12 cellular contexts compared by ENCODE assay signal in genomic region chr20:38730167-38730988, GRCh38. TPM values are rescaled to one million over a fixed set of nuclear protein-coding genes. Genes with fewer than 3 reads are reported as not detected.
DNase-seq lines count a peak whose midpoint lies in the region; ATAC-seq, FAIRE-seq and TF ChIP-seq lines count a peak whose summit lies in the region.
"Had no signal": no experiment of that assay in that cellular context is flagged by ENCODE, and none has a peak within 500 bp of the region (broad histone marks: within the 10 kb centered on the region; RNA-seq: fewer than 3 reads in every experiment).

No MANE protein-coding gene starts in this region.

- peaks cover 50 to 59% of the 10 kb centered on the region in 2 experiments for H3K4me1 Mint-ChIP-seq in H9
- H3K4me1 Mint-ChIP-seq in activated T-helper 17 cell treated with anti-CD3 and anti-CD28 coated beads, Interleukin-2, amount 50 U/mL, for 72 hours = peaks cover 24% of the 10 kb centered on the region

- H3K79me1 ChIP-seq in H9 (ENCODE audit: insufficient read depth, low read depth, low read length, poor library complexity, severe bottlenecking) (no peaks in the 10 kb centered on the region), mesendoderm (ENCODE audit: low read length) (no peaks in the 10 kb centered on the region)

- peaks cover 26 to 66% (median 59%) of the 10 kb centered on the region in 10 experiments for H3K4me1 ChIP-seq in BLaER1 treated with 17β-estradiol and CSF1 and Interleukin-3, amounts not matched to agents 10 nM and 100 nM
- H3K4me1 ChIP-seq in H9 (ENCODE audit: insufficient read depth, low read length) = peaks cover 9% of the 10 kb centered on the region; the same call in 1 of the 2 replicates
- H3K4me1 ChIP-seq in mesendoderm (ENCODE audit: control insufficient read depth, low read depth, low read length) = peaks cover 2% of the 10 kb centered on the region

- peak overlapping the region in 9 of 10 experiments; percentile 47 to 64 (median 53); a peak in 15 of 20 replicates for H3K4me3 ChIP-seq in BLaER1 treated with 17β-estradiol and CSF1 and Interleukin-3, amounts not matched to agents 10 nM and 100 nM
- H3K4me3 ChIP-seq in mesendoderm (ENCODE audit: low read length) = no peak overlapping the region

- no peak overlapping the region for H2BK5ac ChIP-seq in H9 (ENCODE audit: insufficient read length, low read length)
- no peak overlapping the region for H2BK5ac ChIP-seq in mesendoderm (ENCODE audit: low read length)

- no peak overlapping the region for H3K27ac ChIP-seq in BLaER1 treated with 17β-estradiol and CSF1 and Interleukin-3, amounts not matched to agents 10 nM and 100 nM
- no peak overlapping the region for H3K27ac ChIP-seq in H9 (ENCODE audit: insufficient read length, low read depth, low read length)
- H3K27ac ChIP-seq in mesendoderm (ENCODE audit: low read depth, low read length) = no peak overlapping the region
- H3K27ac ChIP-seq: Peyer's patch, upper lobe of left lung had no signal

- H3K36me3 Mint-ChIP-seq in H9 (ENCODE audit: insufficient read depth in 1 of 3, low read depth in 3 of 3) = peaks cover 0 to 2% (median 0%) of the 10 kb centered on the region in 3 experiments; a peak in 1 of 7 replicates
- peaks cover 10% of the 10 kb centered on the region for H3K36me3 Mint-ChIP-seq in activated T-helper 17 cell treated with anti-CD3 and anti-CD28 coated beads, Interleukin-2, amount 50 U/mL, for 72 hours (ENCODE audit: low read depth)

- H4K8ac ChIP-seq in H9 (replicated peaks; ENCODE audit: insufficient read length, low read depth, low read length) (no peak overlapping the region), mesendoderm (ENCODE audit: low read depth, low read length) (no peak overlapping the region)

- no CpG with 5 or more reads among the region's 41 CpGs for WGBS in H9 (ENCODE audit: extremely low coverage, insufficient read length, low lambda C conversion rate)
- WGBS in mesendoderm (ENCODE audit: extremely low coverage, insufficient coverage, low lambda C conversion rate) = no CpG with 5 or more reads among the region's 41 CpGs

- no peak overlapping the region for H3K14ac ChIP-seq in H9 (ENCODE audit: insufficient read depth, low read length)

- DNase-seq in H9 (no peak), mesendoderm (peak; percentile 8), hepatic stellate cell (ENCODE audit: low spot score) (no peak), GM19239 (ENCODE audit: insufficient read length, low spot score) (no peak), cerebellar cortex (ENCODE audit: low spot score) (no peak)

- no peak overlapping the region for H2AFZ ChIP-seq in H9 (ENCODE audit: low read length)

- peaks cover 4 to 10% of the 10 kb centered on the region in 2 experiments; a peak in 4 of 5 replicates for H3K9me3 Mint-ChIP-seq in H9
- H3K9me3 Mint-ChIP-seq in activated T-helper 17 cell treated with anti-CD3 and anti-CD28 coated beads, Interleukin-2, amount 50 U/mL, for 72 hours = no peaks in the 10 kb centered on the region

- H2BK20ac ChIP-seq in H9 (ENCODE audit: low read depth, low read length, poor library complexity, severe bottlenecking) = no peak overlapping the region

- no peak overlapping the region for H4K5ac ChIP-seq in H9 (ENCODE audit: insufficient read length, low read depth, low read length)
- no peak overlapping the region for H4K5ac ChIP-seq in mesendoderm (ENCODE audit: low read length)

- H3K27me3 ChIP-seq in BLaER1 treated with 17β-estradiol and CSF1 and Interleukin-3, amounts not matched to agents 10 nM and 100 nM = peaks cover 60 to 72% (median 69%) of the 10 kb centered on the region in 11 experiments
- peaks cover 52% of the 10 kb centered on the region for H3K27me3 ChIP-seq in H9 (ENCODE audit: insufficient read depth, low read length)
- H3K27me3 ChIP-seq in mesendoderm (ENCODE audit: insufficient read depth, low read length, poor library complexity) = peaks cover 48% of the 10 kb centered on the region

- H2BK120ac ChIP-seq in H9 (ENCODE audit: low read depth, low read length, poor library complexity, severe bottlenecking) (no peak overlapping the region), mesendoderm (ENCODE audit: low read depth, low read length) (no peak overlapping the region)

- no peak overlapping the region for H3K18ac ChIP-seq in H9 (ENCODE audit: insufficient read length, low read depth, low read length)
- no peak overlapping the region for H3K18ac ChIP-seq in mesendoderm (ENCODE audit: low read length)

- H2BK15ac ChIP-seq in H9 (ENCODE audit: low read depth, low read length) = no peak overlapping the region
- H2BK15ac ChIP-seq in mesendoderm (replicated peaks; ENCODE audit: low read depth) = no peak overlapping the region

- no peak overlapping the region for H2BK12ac ChIP-seq in H9 (ENCODE audit: insufficient read length, low read depth, low read length)

- H3K9me3 ChIP-seq in BLaER1 treated with 17β-estradiol and CSF1 and Interleukin-3, amounts not matched to agents 10 nM and 100 nM (replicated peaks in 1 of 11) = peaks cover 10 to 13% (median 12%) of the 10 kb centered on the region in 11 experiments; a peak in 18 of 22 replicates
- H3K9me3 ChIP-seq in H9 (ENCODE audit: control insufficient read depth, low read depth, low read length) = no peaks in the 10 kb centered on the region
- H3K9me3 ChIP-seq: upper lobe of left lung had no signal

- H3K56ac ChIP-seq in H9 (ENCODE audit: insufficient read length, low read depth, low read length) = no peak overlapping the region
- H3K56ac ChIP-seq in mesendoderm (ENCODE audit: low read length) = no peak overlapping the region

- no peak overlapping the region for H3K4ac ChIP-seq in H9 (ENCODE audit: low read depth, low read length)
- no peak overlapping the region for H3K4ac ChIP-seq in mesendoderm (ENCODE audit: low read depth, low read length)

- H3K36me3 ChIP-seq in BLaER1 treated with 17β-estradiol and CSF1 and Interleukin-3, amounts not matched to agents 10 nM and 100 nM = no peaks in the 10 kb centered on the region
- H3K36me3 ChIP-seq in mesendoderm (ENCODE audit: control insufficient read depth, insufficient read depth, low read length) = no peaks in the 10 kb centered on the region
- H3K36me3 ChIP-seq: Peyer's patch, upper lobe of left lung had no signal

- H2AK5ac ChIP-seq in H9 (ENCODE audit: insufficient read length, low read length) (no peak overlapping the region), mesendoderm (ENCODE audit: low read length) (no peak overlapping the region)

- no peak overlapping the region for H3K27ac Mint-ChIP-seq in H9
- no peak overlapping the region for H3K27ac Mint-ChIP-seq in activated T-helper 17 cell treated with anti-CD3 and anti-CD28 coated beads, Interleukin-2, amount 50 U/mL, for 72 hours

- H4K20me1 ChIP-seq in BLaER1 treated with 17β-estradiol and CSF1 and Interleukin-3, amounts not matched to agents 10 nM and 100 nM = peaks cover 0 to 61% (median 49%) of the 10 kb centered on the region in 11 experiments; a peak in 19 of 22 replicates
- no peaks in the 10 kb centered on the region for H4K20me1 ChIP-seq in H9 (ENCODE audit: control insufficient read depth, insufficient read depth, insufficient read length)

- H3K23me2 ChIP-seq in H9 (ENCODE audit: insufficient read length, low read depth, low read length, poor library complexity, severe bottlenecking) = peaks cover 21% of the 10 kb centered on the region

- TF ChIP-seq CTCF in H9 (conservative IDR thresholded peaks at IDR 0.05) = no peak

- H4K91ac ChIP-seq in H9 (ENCODE audit: insufficient read length, low read depth, low read length) = no peak overlapping the region

- peaks cover 99% of the 10 kb centered on the region for H3K27me3 Mint-ChIP-seq in H9 (ENCODE audit: low read depth)
- peaks cover 70% of the 10 kb centered on the region for H3K27me3 Mint-ChIP-seq in activated T-helper 17 cell treated with anti-CD3 and anti-CD28 coated beads, Interleukin-2, amount 50 U/mL, for 72 hours

- ATAC-seq in activated T-helper 17 cell treated with anti-CD3 and anti-CD28 coated beads, Interleukin-2, amount 50 U/mL, for 72 hours (replicated peaks) = no peak
- ATAC-seq in GM21528 (IDR thresholded peaks at IDR 0.05; ENCODE audit: low FRiP score, unreplicated experiment) = no peak

- FAIRE-seq in GM19239 (lab: Jason Lieb, UNC) = no peak

- H3K23ac ChIP-seq in H9 (ENCODE audit: insufficient read length, low read depth, low read length) (no peak overlapping the region), mesendoderm (ENCODE audit: low read length) (no peak overlapping the region)

- no peak overlapping the region for H3T11ph ChIP-seq in H9 (ENCODE audit: low read length)

- H3K4me2 ChIP-seq in BLaER1 treated with 17β-estradiol and CSF1 and Interleukin-3, amounts not matched to agents 10 nM and 100 nM = peak overlapping the region; percentile 91 to 99 (median 94)
- H3K4me2 ChIP-seq in H9 (ENCODE audit: insufficient read depth, insufficient read length, low read length) = peak overlapping the region; percentile 67
- no peak overlapping the region for H3K4me2 ChIP-seq in mesendoderm (ENCODE audit: low read length)

- 0 out of 22 replicates have a peak overlapping the region, but pooled peaks of 1 of the 11 experiments have one; percentile 56 for H3K9ac ChIP-seq in BLaER1 treated with 17β-estradiol and CSF1 and Interleukin-3, amounts not matched to agents 10 nM and 100 nM
- H3K9ac ChIP-seq in H9 (ENCODE audit: extremely low read depth, insufficient read length, low read length) = no peak overlapping the region
- no peak overlapping the region for H3K9ac ChIP-seq in mesendoderm (ENCODE audit: low read length)

- H3K4me3 Mint-ChIP-seq in H9 = peak overlapping the region; percentile 31 to 78; a peak in 4 of 5 replicates
- H3K4me3 Mint-ChIP-seq in activated T-helper 17 cell treated with anti-CD3 and anti-CD28 coated beads, Interleukin-2, amount 50 U/mL, for 72 hours = peak overlapping the region; percentile 62

- H3K79me2 ChIP-seq in H9 (ENCODE audit: insufficient read depth, low read length) (0 out of 2 replicates have a peak, but pooled peaks cover 3% of the 10 kb centered on the region), mesendoderm (ENCODE audit: control insufficient read depth, insufficient read depth, low read length) (no peaks in the 10 kb centered on the region)

RNA-seq across cellular contexts. Expression of gene SLC32A1, which starts 6.1 kb away (rescaled TPM):
- total RNA-seq in H9 (2021) = 0.24 and 0.33 TPM in 2 replicates
- total RNA-seq in activated T-helper 17 cell treated with anti-CD3 and anti-CD28 coated beads, Interleukin-2, amount 50 U/mL, for 72 hours = under 1 TPM in 1 of 2 donors, not detected in 1; 0.11 TPM
- 0.10 TPM for polyA plus RNA-seq in mesendoderm (2013, experiment 1 of 2)
- 0.11 TPM for polyA plus RNA-seq in mesendoderm (2013, experiment 2 of 2)
- total RNA-seq: HT1080, Peyer's patch, right cardiac atrium, upper lobe of left lung had no signal
- polyA plus RNA-seq: right cardiac atrium had no signal

RNA-seq across cellular contexts. Expression of gene ACTR5, which starts 17.9 kb away (rescaled TPM):
- total RNA-seq in H9 (2021) = 14.0 and 14.1 TPM in 2 replicates
- total RNA-seq in activated T-helper 17 cell treated with anti-CD3 and anti-CD28 coated beads, Interleukin-2, amount 50 U/mL, for 72 hours = 10 to 100 TPM in 1 of 2 donors, 1 to 10 TPM in 1; 9.9 to 10.4 TPM
- 11.4 TPM for polyA plus RNA-seq in mesendoderm (2013, experiment 1 of 2)
- polyA plus RNA-seq in mesendoderm (2013, experiment 2 of 2) = 10.7 TPM
